In the genomic region with DNA sequence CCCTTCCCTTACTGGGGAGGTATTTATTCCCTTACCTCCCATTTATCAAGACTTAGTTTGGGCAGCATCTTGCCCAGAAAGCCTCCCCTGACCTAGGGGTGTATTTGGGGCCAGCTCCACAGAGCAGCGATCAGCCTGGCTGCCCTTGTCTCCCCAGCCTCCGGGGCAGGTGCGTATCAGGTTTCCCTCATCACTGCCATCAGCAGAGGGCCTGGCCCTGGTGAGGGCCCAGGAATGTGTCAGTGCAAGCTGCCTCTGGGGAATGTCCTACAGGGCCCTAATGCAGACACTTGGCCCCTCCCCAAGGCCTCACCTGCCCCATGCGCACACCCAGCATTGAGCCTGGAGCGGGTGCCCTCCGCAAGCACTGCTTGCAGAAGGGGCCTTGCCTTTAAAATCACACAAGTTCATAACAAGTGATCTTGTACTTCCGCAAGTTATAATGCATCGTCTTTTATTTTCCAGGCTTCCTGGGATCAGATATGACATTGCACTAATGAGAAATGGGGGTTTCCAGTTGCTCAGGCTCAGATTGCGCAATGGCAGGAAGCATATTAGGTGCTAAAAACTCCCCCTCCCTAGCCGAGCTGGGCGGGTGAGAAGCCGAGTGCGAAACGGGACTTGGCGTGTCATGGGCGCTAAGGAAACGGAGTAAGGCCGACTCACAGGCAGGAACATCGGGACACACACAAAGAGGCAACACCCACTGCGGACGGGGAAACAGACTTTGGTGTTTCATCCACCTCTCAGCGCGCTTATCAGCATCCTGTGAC, we compare ENCODE assay signal across 9 cellular contexts. TPM values are rescaled to one million over a fixed set of nuclear protein-coding genes. Genes with fewer than 3 reads are reported as not detected.
DNase-seq lines count a peak whose midpoint lies in the region; ATAC-seq lines count a peak whose summit lies in the region.
"Had no signal": no experiment of that assay in that cellular context is flagged by ENCODE, and none has a peak within 500 bp of the region (broad histone marks: within the 10 kb centered on the region; RNA-seq: fewer than 3 reads in every experiment).

No MANE protein-coding gene starts in this region.

- intact Hi-C loops in head of caudate nucleus (cut with DNase I), result no loop called here

- H3K4me2 ChIP-seq in GM23248 (ENCODE audit: unreplicated experiment), result no peak overlapping the region

- H3F3A ChIP-seq in GM23248 (ENCODE audit: insufficient read depth), result peaks cover 24% of the 10 kb centered on the region

- H3K9me2 ChIP-seq in GM23248 (ENCODE audit: insufficient read depth), result no peaks in the 10 kb centered on the region

- no peaks in the 10 kb centered on the region for H3K27me3 ChIP-seq in GM23248 (replicated peaks; ENCODE audit: insufficient read depth)

- no peak overlapping the region for H2AFZ ChIP-seq in GM23248

- H3K79me2 ChIP-seq in GM23248 (ENCODE audit: insufficient read depth), result no peaks in the 10 kb centered on the region

- H3K4me3 ChIP-seq in GM23248, result no peak overlapping the region

- WGBS in GM23248 (ENCODE audit: low coverage in 1 of 2, low lambda C conversion rate in 2 of 2, missing lambda C conversion rate in 2 of 2), 2 experiments, result 67% methylated on average over 23 of the region's 23 CpGs

- H3K36me3 ChIP-seq in GM23248 (ENCODE audit: low read depth), result no peaks in the 10 kb centered on the region

- in situ Hi-C loops in GM23248 (cut with MboI), result no loop called here

- H3K27ac ChIP-seq in GM23248, result no peak overlapping the region

- H3K9me3 ChIP-seq in GM23248 (ENCODE audit: low read depth), result no peaks in the 10 kb centered on the region

- no peaks in the 10 kb centered on the region for H4K20me1 ChIP-seq in GM23248 (ENCODE audit: insufficient read depth)

- peaks cover 34% of the 10 kb centered on the region for H3K4me1 ChIP-seq in GM23248 (ENCODE audit: insufficient read depth)

- no peak for ATAC-seq in HG03378 (IDR thresholded peaks at IDR 0.05; ENCODE audit: unreplicated experiment)

- DNase-seq in GM23248 (peak; percentile 73), head of caudate nucleus (peak in 32 of 42 donors; percentile 29 to 75 (median 50)), NCI-H1930 (lab: John Stamatoyannopoulos, UW) (no peak), GM03348 (ENCODE audit: low spot score) (no peak)
- DNase-seq in activated CD4-positive, alpha-beta T cell treated with anti-CD3 and anti-CD28 coated beads, Interleukin-2, amount 50 U/mL, for 4 hours, result peak; percentile 30 to 48
- DNase-seq in stimulated activated CD4-positive, alpha-beta T cell treated with anti-CD3 and anti-CD28 coated beads, Interleukin-15, amount 100 ng/mL, for 24 hours, result peak; percentile 57
- DNase-seq in activated CD4-positive, CD25-positive, alpha-beta regulatory T cell treated with anti-CD3 and anti-CD28 coated beads, Interleukin-2, amount 50 U/mL, for 72 hours, result no peak
- DNase-seq: erythroblast had no signal

- H3K9ac ChIP-seq in GM23248, result no peak overlapping the region

RNA-seq across cellular contexts. Expression of a gene that starts 25.4 kb away (rescaled TPM):
- 103 and 152 TPM in 2 replicates for total RNA-seq in GM23248 (2014; rRNA removed; shearing (Covaris generic))
- 52.0 and 54.4 TPM in 2 replicates for polyA plus RNA-seq in GM23248 (2016; fragmentation: Nextera tagmentation; extraction: Ambion mirVana)

Comparison
In these comparisons a context has a peak if more than half of its experiments do, and no peak if none do; other contexts are left out.
1. DNase-seq: peak in GM23248 (single experiment), activated CD4-positive, alpha-beta T cell treated with anti-CD3 and anti-CD28 coated beads, Interleukin-2, amount 50 U/mL, for 4 hours (2 of 2), head of caudate nucleus (32 of 42) and stimulated activated CD4-positive, alpha-beta T cell treated with anti-CD3 and anti-CD28 coated beads, Interleukin-15, amount 100 ng/mL, for 24 hours (single experiment); none in NCI-H1930 (0 of 2), GM03348 (single experiment) and activated CD4-positive, CD25-positive, alpha-beta regulatory T cell treated with anti-CD3 and anti-CD28 coated beads, Interleukin-2, amount 50 U/mL, for 72 hours (single experiment).